Comparison of ENCODE assay signal across 14 cellular contexts in the genomic region with DNA sequence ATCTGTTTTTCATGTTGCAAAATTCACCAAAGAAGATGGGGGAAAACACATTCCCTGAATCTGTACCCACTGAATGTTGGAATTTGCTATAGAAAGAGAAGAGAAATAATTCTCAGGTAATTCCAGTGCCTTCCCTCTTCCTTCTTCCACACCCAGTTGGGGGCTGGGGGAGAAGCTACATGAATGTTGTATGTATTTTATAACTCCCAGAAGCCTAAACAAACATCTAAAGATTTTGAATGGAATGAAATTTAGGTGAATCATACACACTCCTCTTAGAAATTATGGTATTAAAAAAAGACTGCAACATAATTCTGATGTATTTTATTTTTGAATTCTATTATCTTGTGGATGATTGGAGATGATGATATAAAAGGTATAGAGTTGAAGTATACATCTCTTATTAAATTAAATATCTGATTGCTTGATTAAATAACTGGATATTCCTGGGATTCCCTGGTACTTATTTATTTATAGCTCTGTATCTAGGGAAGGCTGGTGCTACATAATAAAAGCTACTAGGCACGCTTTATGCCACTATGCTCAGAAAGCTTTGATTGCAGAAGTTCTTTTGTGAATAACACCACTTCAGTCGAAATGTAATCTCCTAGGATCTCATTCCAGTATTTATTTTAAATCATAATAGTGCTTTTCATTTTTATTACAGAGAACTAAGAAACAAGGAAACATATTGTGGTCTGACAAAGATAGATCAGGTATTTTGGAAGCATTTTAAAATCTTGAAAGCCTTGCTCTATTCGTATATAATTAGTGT.
DNase-seq lines count a peak whose midpoint lies in the region; ATAC-seq and TF ChIP-seq lines count a peak whose summit lies in the region.
"Had no signal": no experiment of that assay in that cellular context is flagged by ENCODE, and none has a peak within 500 bp of the region (broad histone marks: within the 10 kb centered on the region; RNA-seq: fewer than 3 reads in every experiment).

No MANE protein-coding gene starts in this region.

- H3K79me2 ChIP-seq in SK-N-SH (ENCODE audit: insufficient read depth), result peaks cover 17% of the 10 kb centered on the region; the same call in 1 of the 2 replicates
- no peaks in the 10 kb centered on the region for H3K79me2 ChIP-seq in PC-3 (ENCODE audit: low read length)
- peaks cover 6% of the 10 kb centered on the region for H3K79me2 ChIP-seq in mesendoderm (ENCODE audit: control insufficient read depth, insufficient read depth, low read length)

- no peak overlapping the region for H4K5ac ChIP-seq in mesendoderm (ENCODE audit: low read length)

- H4K8ac ChIP-seq in mesendoderm (ENCODE audit: low read depth, low read length), result no peak overlapping the region

- H3K9ac ChIP-seq in SK-N-SH (no peak overlapping the region), PC-3 (ENCODE audit: low read length) (no peak overlapping the region), mesendoderm (ENCODE audit: low read length) (no peak overlapping the region)

- intact Hi-C loops in PC-3 (cut with micrococcal nuclease) (no loop called here), esophagus squamous epithelium (cut with DNase I) (no loop called here)

- H2BK5ac ChIP-seq in mesendoderm (ENCODE audit: low read length), result no peak overlapping the region

- H3K9me2 ChIP-seq in SK-N-SH (no peaks in the 10 kb centered on the region), PC-3 (replicated peaks; ENCODE audit: low read length) (no peaks in the 10 kb centered on the region)

- H3F3A ChIP-seq in SK-N-SH (replicated peaks; ENCODE audit: insufficient read depth), result peaks cover 12% of the 10 kb centered on the region
- no peaks in the 10 kb centered on the region for H3F3A ChIP-seq in PC-3 (ENCODE audit: low read length, unreplicated experiment)

- H3K79me1 ChIP-seq in mesendoderm (ENCODE audit: low read length), result peaks cover 3% of the 10 kb centered on the region

- peak overlapping the region; percentile 16 for H3K4ac ChIP-seq in mesendoderm (ENCODE audit: low read depth, low read length)

- H2BK120ac ChIP-seq in mesendoderm (ENCODE audit: low read depth, low read length), result no peak overlapping the region

- POLR2A ChIA-PET in SK-N-SH (lab: Yijun Ruan, JAX), result no interaction called here
- POLR2A ChIA-PET in HEK293 (lab: Yijun Ruan, JAX), result no interaction called here
- POLR2A ChIA-PET in PC-3 (lab: Charles Lee; ENCODE audit: unreplicated experiment), result no interaction called here

- no peak overlapping the region for H3K56ac ChIP-seq in mesendoderm (ENCODE audit: low read length)

- TF ChIP-seq CTCF in SK-N-SH (IDR thresholded peaks at IDR 0.05) (no peak), HEK293 (tag by site-specific recombination; IDR thresholded peaks at IDR 0.05) (no peak), PC-3 (conservative IDR thresholded peaks at IDR 0.05; ENCODE audit: low read depth, low read length) (no peak), esophagus squamous epithelium (IDR thresholded peaks at IDR 0.05) (no peak)

- H3K27me3 ChIP-seq in SK-N-SH (ENCODE audit: insufficient read depth) (no peaks in the 10 kb centered on the region), PC-3 (ENCODE audit: low read length) (no peaks in the 10 kb centered on the region), mesendoderm (ENCODE audit: insufficient read depth, low read length, poor library complexity) (no peaks in the 10 kb centered on the region), esophagus squamous epithelium (no peaks in the 10 kb centered on the region)

- H3K9me3 ChIP-seq in SK-N-SH, result no peaks in the 10 kb centered on the region
- H3K9me3 ChIP-seq in HEK293 (ENCODE audit: control insufficient read depth, insufficient read depth, low read depth, low read length), result no peaks in the 10 kb centered on the region
- H3K9me3 ChIP-seq in PC-3 (ENCODE audit: low read length), result no peaks in the 10 kb centered on the region
- no peaks in the 10 kb centered on the region for H3K9me3 ChIP-seq in esophagus squamous epithelium

- no peak for TF ChIP-seq RAD21 in SK-N-SH (IDR thresholded peaks at IDR 0.05; ENCODE audit: low read length)

- H3K18ac ChIP-seq in mesendoderm (ENCODE audit: low read length), result no peak overlapping the region

- CTCF ChIA-PET in SK-N-SH (lab: Yijun Ruan, JAX) (interaction anchor here (0.6 kb wide), 1 partner anchor 405 kb away, joined by 3 read pairs; no protein-coding TSS in a partner anchor), HEK293 (lab: Yijun Ruan, JAX) (interaction anchor here (0.7 kb wide), 1 partner anchor 132 kb away, joined by 3 read pairs; no protein-coding TSS in a partner anchor), PC-3 (lab: Charles Lee) (no interaction called here)

- WGBS in SK-N-SH (ENCODE audit: low lambda C conversion rate), result 84% methylated on average over 3 of the region's 3 CpGs
- no CpG with 5 or more reads among the region's 3 CpGs for WGBS in mesendoderm (ENCODE audit: extremely low coverage, insufficient coverage, low lambda C conversion rate)
- 40 to 53% methylated on average over 3 of the region's 3 CpGs for WGBS in esophagus squamous epithelium, 2 donors

- no TSS peak for BruUV-seq in PC-3 (replicated peaks; lab: Mats Ljungman, UMichigan)

- no peak overlapping the region for H3K4me2 ChIP-seq in SK-N-SH
- H3K4me2 ChIP-seq in PC-3 (ENCODE audit: low read length), result peak overlapping the region; percentile 5; the same call in 1 of the 2 replicates
- H3K4me2 ChIP-seq in mesendoderm (ENCODE audit: low read length), result no peak overlapping the region

- peaks cover 0 to 7% of the 10 kb centered on the region in 2 experiments; a peak in 3 of 4 replicates for H3K4me1 ChIP-seq in SK-N-SH (ENCODE audit: control insufficient read depth in 1 of 2, insufficient read depth in 2 of 2, low read depth in 1 of 2, low read length in 1 of 2)
- peaks cover 3% of the 10 kb centered on the region; the same call in 1 of the 2 replicates for H3K4me1 ChIP-seq in HEK293 (ENCODE audit: control insufficient read depth, insufficient read depth, low read length)
- peaks cover 36% of the 10 kb centered on the region for H3K4me1 ChIP-seq in PC-3 (ENCODE audit: insufficient read depth, low read length)
- H3K4me1 ChIP-seq in mesendoderm (ENCODE audit: control insufficient read depth, low read depth, low read length), result peaks cover 6% of the 10 kb centered on the region
- peaks cover 0 to 19% (median 2%) of the 10 kb centered on the region in 3 donors for H3K4me1 ChIP-seq in esophagus squamous epithelium

- no peak overlapping the region for H3K4me3 ChIP-seq in SK-N-SH (ENCODE audit: low read depth in 2 of 2, low read length in 1 of 2)
- no peak overlapping the region for H3K4me3 ChIP-seq in HEK293 (ENCODE audit: low read depth, low read length)
- H3K4me3 ChIP-seq in PC-3 (ENCODE audit: low read length), result no peak overlapping the region
- no peak overlapping the region for H3K4me3 ChIP-seq in mesendoderm (ENCODE audit: low read length)
- no peak overlapping the region for H3K4me3 ChIP-seq in esophagus squamous epithelium

- H3K27ac ChIP-seq in SK-N-SH (ENCODE audit: low read depth in 2 of 2, low read length in 1 of 2), result no peak overlapping the region
- no peak overlapping the region for H3K27ac ChIP-seq in HEK293 (ENCODE audit: extremely low read depth, low read depth, low read length)
- H3K27ac ChIP-seq in PC-3 (ENCODE audit: low read length), result no peak overlapping the region
- H3K27ac ChIP-seq in mesendoderm (ENCODE audit: low read depth, low read length), result no peak overlapping the region
- H3K27ac ChIP-seq in esophagus squamous epithelium, result no peak overlapping the region
- H3K27ac ChIP-seq: C4-2B had no signal

- H4K20me1 ChIP-seq in SK-N-SH (ENCODE audit: insufficient read depth), result peaks cover 3% of the 10 kb centered on the region; the same call in 1 of the 2 replicates
- H4K20me1 ChIP-seq in PC-3 (ENCODE audit: low read length), result no peaks in the 10 kb centered on the region

- H3K23ac ChIP-seq in mesendoderm (ENCODE audit: low read length), result no peak overlapping the region

- no peak for TF ChIP-seq POLR2A in esophagus squamous epithelium (IDR thresholded peaks at IDR 0.05)

- H2AK5ac ChIP-seq in mesendoderm (ENCODE audit: low read length), result no peak overlapping the region

- ATAC-seq in SK-N-SH treated with all-trans-retinoic acid at 6 μM for 48 hours, result no peak
- ATAC-seq in PC-3, result peak; percentile 82
- ATAC-seq in stimulated activated naive CD8-positive, alpha-beta T cell treated with anti-CD3 and anti-CD28 coated beads, Interleukin-15, Interleukin-2, amounts not matched to agents 100 U/mL and 50 U/mL, for 24 hours, result no peak

- H2AFZ ChIP-seq in SK-N-SH (ENCODE audit: low read depth), result no peak overlapping the region
- no peak overlapping the region for H2AFZ ChIP-seq in PC-3 (ENCODE audit: low read length)

- DNase-seq in SK-N-SH (no peak), PC-3 (peak; percentile 53), mesendoderm (no peak), esophagus squamous epithelium (lab: John Stamatoyannopoulos, UW) (no peak)
- DNase-seq in stimulated activated naive CD8-positive, alpha-beta T cell treated with anti-CD3 and anti-CD28 coated beads, Interleukin-15, Interleukin-2, amounts not matched to agents 100 U/mL and 50 U/mL, for 24 hours, result no peak
- no peak for DNase-seq in activated CD4-positive, alpha-beta T cell treated with anti-CD3 and anti-CD28 coated beads for 48 hours
- DNase-seq: DMS 273 treated with DMSO at 0.1 percent for 48 hours, HCEC 1CT, NCI-H2171 treated with DMSO at 0.1 percent for 48 hours, NCI-H510A treated with DMSO at 0.1 percent for 48 hours, T-helper 2 cell had no signal

- H2BK15ac ChIP-seq in mesendoderm (replicated peaks; ENCODE audit: low read depth), result no peak overlapping the region

- no peak for TF ChIP-seq EP300 in SK-N-SH (IDR thresholded peaks at IDR 0.05; ENCODE audit: borderline replicate concordance in 1 of 2, low read depth in 1 of 2, low read length in 1 of 2)

- H3K36me3 ChIP-seq in SK-N-SH (replicated peaks in 1 of 2; ENCODE audit: control insufficient read depth in 1 of 2, insufficient read depth in 2 of 2, low read length in 1 of 2), result no peaks in the 10 kb centered on the region
- no peaks in the 10 kb centered on the region for H3K36me3 ChIP-seq in HEK293 (ENCODE audit: control insufficient read depth in 2 of 2, insufficient read depth in 1 of 2, low read length in 2 of 2)
- H3K36me3 ChIP-seq in PC-3 (ENCODE audit: low read depth, low read length), result no peaks in the 10 kb centered on the region
- no peaks in the 10 kb centered on the region for H3K36me3 ChIP-seq in mesendoderm (ENCODE audit: control insufficient read depth, insufficient read depth, low read length)
- no peaks in the 10 kb centered on the region for H3K36me3 ChIP-seq in esophagus squamous epithelium

TF ChIP-seq in SK-N-SH treated with all-trans-retinoic acid at 6 μM for 48 hours, 23 proteins besides CTCF, POLR2A, EP300 and RAD21 (continues in another document):
- TF ChIP-seq CSDC2 (CRISPR knock-in tag; IDR thresholded peaks at IDR 0.05) (no peak), BACH2 (CRISPR knock-in tag; IDR thresholded peaks at IDR 0.05; ENCODE audit: borderline replicate concordance) (no peak)

TF ChIP-seq in SK-N-SH, 30 proteins besides CTCF, POLR2A, EP300 and RAD21 (continues in another document):
- TF ChIP-seq MXI1 (IDR thresholded peaks at IDR 0.05; ENCODE audit: low read depth, low read length), result no peak
- TF ChIP-seq POLR2AphosphoS5 (IDR thresholded peaks at IDR 0.05; ENCODE audit: low read depth, low read length), result no peak

TF ChIP-seq in HEK293, 187 proteins besides CTCF, POLR2A, EP300 and RAD21 (continues in another document):
- TF ChIP-seq ZNF2 (tag by site-specific recombination; IDR thresholded peaks at IDR 0.05) (no peak), SCRT2 (tag by site-specific recombination; IDR thresholded peaks at IDR 0.05) (no peak), ZSCAN30 (tag by site-specific recombination; IDR thresholded peaks at IDR 0.05) (no peak)
